In genomic region chr22:37636186-37636948, GRCh38 we compare ENCODE assay signal across 8 cellular contexts. TPM values are rescaled to one million over a fixed set of nuclear protein-coding genes. Genes with fewer than 3 reads are reported as not detected.
DNase-seq lines count a peak whose midpoint lies in the region; ATAC-seq and TF ChIP-seq lines count a peak whose summit lies in the region.

No MANE protein-coding gene starts in this region.

- peak overlapping the region; percentile 59 for H3K4me3 Mint-ChIP-seq in CD8-positive, alpha-beta T cell
- H3K4me3 Mint-ChIP-seq in activated naive CD8-positive, alpha-beta T cell treated with anti-CD3 and anti-CD28 coated beads for 36 hours = no peak overlapping the region

- peaks cover 12% of the 10 kb centered on the region for H3K79me2 ChIP-seq in Karpas-422 (ENCODE audit: low read length)

- no peak overlapping the region for H3K4me3 ChIP-seq in CD8-positive, alpha-beta T cell (ENCODE audit: low read depth, low read length)
- H3K4me3 ChIP-seq in Karpas-422 (ENCODE audit: low read length) (no peak overlapping the region), muscle layer of duodenum (ENCODE audit: low read depth in 1 of 2, low read length in 2 of 2) (no peak overlapping the region), uterus (no peak overlapping the region)

- no peak for TF ChIP-seq CTCF in CD8-positive, alpha-beta T cell (IDR thresholded peaks at IDR 0.05)
- no peak for TF ChIP-seq CTCF in uterus (IDR thresholded peaks at IDR 0.05)

- no peaks in the 10 kb centered on the region for H3K27me3 Mint-ChIP-seq in CD8-positive, alpha-beta T cell (ENCODE audit: low read depth)
- no peaks in the 10 kb centered on the region for H3K27me3 Mint-ChIP-seq in activated naive CD8-positive, alpha-beta T cell treated with anti-CD3 and anti-CD28 coated beads for 36 hours

- H2AFZ ChIP-seq in Karpas-422 (ENCODE audit: low read length) = no peak overlapping the region

- H3K9me2 ChIP-seq in Karpas-422 (replicated peaks; ENCODE audit: insufficient read depth, low read length) = no peaks in the 10 kb centered on the region

- ATAC-seq in CD8-positive, alpha-beta T cell = no peak
- no peak for ATAC-seq in HG03521 (IDR thresholded peaks at IDR 0.05; ENCODE audit: unreplicated experiment)

- DNase-seq in CD8-positive, alpha-beta T cell = no peak
- DNase-seq in Karpas-422 = no peak
- no peak for DNase-seq in activated naive CD8-positive, alpha-beta T cell treated with anti-CD3 and anti-CD28 coated beads for 36 hours
- DNase-seq in uterus = no peak
- no peak for DNase-seq in kidney tubule cell (ENCODE audit: low spot score)
- DNase-seq in middle frontal gyrus (ENCODE audit: extremely low spot score, low spot score) = no peak

- peaks cover 77% of the 10 kb centered on the region for H3K4me1 Mint-ChIP-seq in CD8-positive, alpha-beta T cell (ENCODE audit: low read depth)
- H3K4me1 Mint-ChIP-seq in activated naive CD8-positive, alpha-beta T cell treated with anti-CD3 and anti-CD28 coated beads for 36 hours = peaks cover 70% of the 10 kb centered on the region

- H3K36me3 ChIP-seq in CD8-positive, alpha-beta T cell (ENCODE audit: insufficient read depth, low read length) = peaks cover 3% of the 10 kb centered on the region
- H3K36me3 ChIP-seq in Karpas-422 (ENCODE audit: insufficient read depth, low read length) (peaks cover 4% of the 10 kb centered on the region; the same call in 1 of the 2 replicates), muscle layer of duodenum (ENCODE audit: control insufficient read depth in 1 of 2, insufficient read depth in 2 of 2, low read length in 2 of 2) (peaks cover 0 to 13% of the 10 kb centered on the region in 2 donors), uterus (no peaks in the 10 kb centered on the region)

- H3K9me3 ChIP-seq in CD8-positive, alpha-beta T cell (ENCODE audit: low read length) = no peaks in the 10 kb centered on the region
- H3K9me3 ChIP-seq in Karpas-422 (ENCODE audit: low read length) (no peaks in the 10 kb centered on the region), muscle layer of duodenum (ENCODE audit: control insufficient read depth in 1 of 2, low read length in 2 of 2) (no peaks in the 10 kb centered on the region), uterus (no peaks in the 10 kb centered on the region)

- no peaks in the 10 kb centered on the region for H3K27me3 ChIP-seq in CD8-positive, alpha-beta T cell (ENCODE audit: insufficient read depth, low read length)
- H3K27me3 ChIP-seq in Karpas-422 (ENCODE audit: low read length) (no peaks in the 10 kb centered on the region), muscle layer of duodenum (ENCODE audit: low read depth, low read length) (no peaks in the 10 kb centered on the region), uterus (no peaks in the 10 kb centered on the region)

- H3K9me3 Mint-ChIP-seq in CD8-positive, alpha-beta T cell = no peaks in the 10 kb centered on the region
- no peaks in the 10 kb centered on the region for H3K9me3 Mint-ChIP-seq in activated naive CD8-positive, alpha-beta T cell treated with anti-CD3 and anti-CD28 coated beads for 36 hours

- H4K20me1 ChIP-seq in Karpas-422 (ENCODE audit: insufficient read depth, low read depth, low read length) = no peaks in the 10 kb centered on the region

- intact Hi-C loops in CD8-positive, alpha-beta T cell (cut with DNase I, micrococcal nuclease) = no loop called here
- intact Hi-C loops in uterus (cut with DNase I; ENCODE audit: low total_unique reads) = no loop called here

- peak overlapping the region; percentile 37; the same call in 1 of the 2 replicates for H3K9ac ChIP-seq in Karpas-422 (ENCODE audit: low read length)

- POLR2A ChIA-PET in CD8-positive, alpha-beta T cell (lab: Charles Lee) = interaction anchor here (0.6 to 9.0 kb wide), 9 partner anchors 7 to 376 kb away, joined by 3 to 123 read pairs (median 3); partner anchors contain the start of genes GGA1, LGALS1, NOL12 and PDXP

- no peak overlapping the region for H3K27ac ChIP-seq in CD8-positive, alpha-beta T cell (ENCODE audit: low read depth, low read length)
- H3K27ac ChIP-seq in Karpas-422 (ENCODE audit: low read length) (peak overlapping the region; percentile 65), muscle layer of duodenum (ENCODE audit: low read length) (peak overlapping the region; percentile 69), uterus (peak overlapping the region in 1 of 2 donors; percentile 44)

- peak overlapping the region; percentile 89 for H3K27ac Mint-ChIP-seq in CD8-positive, alpha-beta T cell
- H3K27ac Mint-ChIP-seq in activated naive CD8-positive, alpha-beta T cell treated with anti-CD3 and anti-CD28 coated beads for 36 hours = peak overlapping the region; percentile 77

- peaks cover 12% of the 10 kb centered on the region for H3K36me3 Mint-ChIP-seq in CD8-positive, alpha-beta T cell
- peaks cover 10% of the 10 kb centered on the region for H3K36me3 Mint-ChIP-seq in activated naive CD8-positive, alpha-beta T cell treated with anti-CD3 and anti-CD28 coated beads for 36 hours

- CTCF ChIA-PET in CD8-positive, alpha-beta T cell (lab: Charles Lee) = interaction anchor here (1.3 to 64.7 kb wide), 3 partner anchors 11 to 44 kb away, joined by 3 to 2176 read pairs (median 2176); partner anchors contain the start of genes GGA1, LGALS1, NOL12 and PDXP

- H3K4me2 ChIP-seq in Karpas-422 (ENCODE audit: low read depth, low read length, poor library complexity, severe bottlenecking) = no peak overlapping the region

- TF ChIP-seq POLR2A in uterus (IDR thresholded peaks at IDR 0.05) = no peak

- peaks cover 81% of the 10 kb centered on the region for H3K4me1 ChIP-seq in CD8-positive, alpha-beta T cell (ENCODE audit: insufficient read depth, low read length)
- H3K4me1 ChIP-seq in Karpas-422 (ENCODE audit: low read length) = peaks cover 63% of the 10 kb centered on the region
- H3K4me1 ChIP-seq in muscle layer of duodenum (ENCODE audit: control insufficient read depth in 1 of 2, insufficient read depth in 2 of 2, low read length in 2 of 2) = peaks cover 33 to 54% of the 10 kb centered on the region in 2 donors
- peaks cover 7 to 24% of the 10 kb centered on the region in 2 donors for H3K4me1 ChIP-seq in uterus

RNA-seq across cellular contexts. Expression of gene SH3BP1, which starts 3.1 kb away (rescaled TPM):
- total RNA-seq in CD8-positive, alpha-beta T cell = 10 to 100 TPM; 51.5 to 52.9 TPM
- total RNA-seq in Karpas-422 (2014; rRNA removed; shearing (Covaris generic); ENCODE audit: low replicate concordance) = 43.2 and 50.4 TPM in 2 replicates
- total RNA-seq in activated naive CD8-positive, alpha-beta T cell treated with anti-CD3 and anti-CD28 coated beads for 36 hours = 100 to 1,000 TPM in 1 of 2 experiments, 10 to 100 TPM in 1; 90.8 to 103 TPM
- total RNA-seq in uterus = 10 to 100 TPM in 3 of 4 donors, 1 to 10 TPM in 1; 7.4 to 26.2 (median 14.2) TPM

RNA-seq across cellular contexts. Expression of gene PDXP, which starts 22.2 kb away (rescaled TPM):
- total RNA-seq in CD8-positive, alpha-beta T cell = 1 to 10 TPM; 2.4 to 3.2 TPM
- 75.3 and 78.9 TPM in 2 replicates for total RNA-seq in Karpas-422 (2014; rRNA removed; shearing (Covaris generic); ENCODE audit: low replicate concordance)
- total RNA-seq in activated naive CD8-positive, alpha-beta T cell treated with anti-CD3 and anti-CD28 coated beads for 36 hours = 10 to 100 TPM; 41.4 to 42.5 TPM
- 10 to 100 TPM in 1 of 4 donors, 1 to 10 TPM in 2, under 1 TPM in 1; 0.88 to 10.7 (median 3.7) TPM for total RNA-seq in uterus

RNA-seq across cellular contexts. Expression of gene GGA1, which starts 27.7 kb away (rescaled TPM):
- 10 to 100 TPM; 66.0 to 69.1 TPM for total RNA-seq in CD8-positive, alpha-beta T cell
- 64.3 and 97.3 TPM in 2 replicates for total RNA-seq in Karpas-422 (2014; rRNA removed; shearing (Covaris generic); ENCODE audit: low replicate concordance)
- total RNA-seq in activated naive CD8-positive, alpha-beta T cell treated with anti-CD3 and anti-CD28 coated beads for 36 hours = 10 to 100 TPM; 56.3 to 61.9 TPM
- total RNA-seq in uterus = 10 to 100 TPM; 16.7 to 78.0 (median 35.3) TPM

RNA-seq across cellular contexts. Expression of gene LGALS1, which starts 39.1 kb away (rescaled TPM):
- 10 to 100 TPM; 20.8 to 29.4 TPM for total RNA-seq in CD8-positive, alpha-beta T cell
- 288 and 308 TPM in 2 replicates for total RNA-seq in Karpas-422 (2014; rRNA removed; shearing (Covaris generic); ENCODE audit: low replicate concordance)
- total RNA-seq in activated naive CD8-positive, alpha-beta T cell treated with anti-CD3 and anti-CD28 coated beads for 36 hours = 100 to 1,000 TPM; 166 to 171 TPM
- 1,000 to 10,000 TPM; 1,421 to 3,100 (median 2,146) TPM for total RNA-seq in uterus

RNA-seq across cellular contexts. Expression of gene NOL12, which starts 49.8 kb away (rescaled TPM):
- total RNA-seq in CD8-positive, alpha-beta T cell = 10 to 100 TPM; 25.1 to 29.1 TPM
- total RNA-seq in Karpas-422 (2014; rRNA removed; shearing (Covaris generic); ENCODE audit: low replicate concordance) = 12.3 and 48.1 TPM in 2 replicates
- 10 to 100 TPM; 50.0 to 50.8 TPM for total RNA-seq in activated naive CD8-positive, alpha-beta T cell treated with anti-CD3 and anti-CD28 coated beads for 36 hours
- total RNA-seq in uterus = 10 to 100 TPM; 11.8 to 74.3 (median 20.9) TPM
